29 cellular contexts compared by ENCODE assay signal in genomic region chr1:214665606-214666110, GRCh38.
A peak's percentile ranks its signal among the peaks of the same experiment; 100 is the strongest.
DNase-seq lines count a peak whose midpoint lies in the region; ATAC-seq, FAIRE-seq and TF ChIP-seq lines count a peak whose summit lies in the region.
"Had no signal": no experiment of that assay in that cellular context is flagged by ENCODE, and none has a peak within 500 bp of the region (broad histone marks: within the 10 kb centered on the region; RNA-seq: fewer than 3 reads in every experiment).

No MANE protein-coding gene starts in this region.

- H3K4me1 Mint-ChIP-seq in activated naive CD4-positive, alpha-beta T cell treated with anti-CD3 and anti-CD28 coated beads, Interleukin-2, amount 10 ng/mL, durations not matched to agents 7 days and 5 days = peaks cover 2% of the 10 kb centered on the region
- H3K4me1 Mint-ChIP-seq: CD4-positive, alpha-beta memory T cell; IgD-negative memory B cell had no signal

- no peaks in the 10 kb centered on the region for H3K36me3 ChIP-seq in bronchial epithelial cell (ENCODE audit: control insufficient read depth, insufficient read depth, low read length)
- H3K36me3 ChIP-seq in left lung = peaks cover 0 to 23% of the 10 kb centered on the region in 2 donors
- no peaks in the 10 kb centered on the region for H3K36me3 ChIP-seq in gastrocnemius medialis

- H3K27ac Mint-ChIP-seq in activated naive CD4-positive, alpha-beta T cell treated with anti-CD3 and anti-CD28 coated beads, Interleukin-2, amount 10 ng/mL, durations not matched to agents 7 days and 5 days = no peak overlapping the region
- H3K27ac Mint-ChIP-seq: CD4-positive, alpha-beta memory T cell; IgD-negative memory B cell had no signal

- H3K27me3 ChIP-seq in bronchial epithelial cell (ENCODE audit: control insufficient read depth, insufficient read depth, low read length) (no peaks in the 10 kb centered on the region), left lung (no peaks in the 10 kb centered on the region), gastrocnemius medialis (no peaks in the 10 kb centered on the region)

- H3K4me3 Mint-ChIP-seq in activated naive CD4-positive, alpha-beta T cell treated with anti-CD3 and anti-CD28 coated beads, Interleukin-2, amount 10 ng/mL, durations not matched to agents 7 days and 5 days = no peak overlapping the region
- H3K4me3 Mint-ChIP-seq: CD4-positive, alpha-beta memory T cell; IgD-negative memory B cell had no signal

- TF ChIP-seq CTCF in bronchial epithelial cell (IDR thresholded peaks at IDR 0.05; ENCODE audit: insufficient read depth, low read length, severe bottlenecking) (no peak), left lung (IDR thresholded peaks at IDR 0.05) (no peak), gastrocnemius medialis (IDR thresholded peaks at IDR 0.05 in 4 of 5, conservative IDR thresholded peaks at IDR 0.05 in 1 of 5) (no peak)

- FAIRE-seq in bronchial epithelial cell (lab: Jason Lieb, UNC) = no peak
- FAIRE-seq: A204.1, GM19239, HTR-8/SVneo had no signal

- ATAC-seq in left lung = peak; percentile 18
- no peak for ATAC-seq in HG02970 (IDR thresholded peaks at IDR 0.05; ENCODE audit: low FRiP score, unreplicated experiment)
- ATAC-seq in gastrocnemius medialis = no peak
- ATAC-seq in GM21381 (IDR thresholded peaks at IDR 0.05; ENCODE audit: unreplicated experiment) = no peak
- ATAC-seq: Panc1 had no signal

- H3K36me3 Mint-ChIP-seq in activated naive CD4-positive, alpha-beta T cell treated with anti-CD3 and anti-CD28 coated beads, Interleukin-2, amount 10 ng/mL, durations not matched to agents 7 days and 5 days = peaks cover 83% of the 10 kb centered on the region
- H3K36me3 Mint-ChIP-seq: CD4-positive, alpha-beta memory T cell had no signal

- no peak overlapping the region for H3K27ac ChIP-seq in left lung
- no peak overlapping the region for H3K27ac ChIP-seq in gastrocnemius medialis
- H3K27ac ChIP-seq: RWPE1 had no signal

- H3K9me3 Mint-ChIP-seq in activated naive CD4-positive, alpha-beta T cell treated with anti-CD3 and anti-CD28 coated beads, Interleukin-2, amount 10 ng/mL, durations not matched to agents 7 days and 5 days = no peaks in the 10 kb centered on the region
- H3K9me3 Mint-ChIP-seq: CD4-positive, alpha-beta memory T cell; IgD-negative memory B cell had no signal

- intact Hi-C loops in left lung (cut with DNase I) (no loop called here), gastrocnemius medialis (cut with DNase I; ENCODE audit: low total_unique reads) (no loop called here)

- H3K27me3 Mint-ChIP-seq in activated naive CD4-positive, alpha-beta T cell treated with anti-CD3 and anti-CD28 coated beads, Interleukin-2, amount 10 ng/mL, durations not matched to agents 7 days and 5 days = no peaks in the 10 kb centered on the region
- H3K27me3 Mint-ChIP-seq: CD4-positive, alpha-beta memory T cell; IgD-negative memory B cell had no signal

- in situ Hi-C loops in gastrocnemius medialis (cut with MboI; ENCODE audit: low sequenced_read_pairs in 4 of 4) = loop anchor here in 2 of 4 donors (10.0 to 25.0 kb wide), 2 partner anchors 847 to 859 kb away; no protein-coding TSS in a partner anchor

- CTCF ChIA-PET in activated naive CD4-positive, alpha-beta T cell treated with anti-CD3 and anti-CD28 coated beads, Interleukin-2, amount 10 ng/mL, durations not matched to agents 7 days and 5 days (lab: Charles Lee) = no interaction called here

- H3K4me1 ChIP-seq in left lung = no peaks in the 10 kb centered on the region
- no peaks in the 10 kb centered on the region for H3K4me1 ChIP-seq in gastrocnemius medialis
- H3K4me1 ChIP-seq: Caco-2 had no signal

- peak; percentile 16 for DNase-seq in ELR (ENCODE audit: low read depth)
- peak; percentile 61 for DNase-seq in amniotic epithelial cell (ENCODE audit: low read depth)
- DNase-seq in bronchial epithelial cell (ENCODE audit: low read depth) = peak; percentile 63
- no peak for DNase-seq in left lung
- DNase-seq in activated naive CD4-positive, alpha-beta T cell treated with anti-CD3 and anti-CD28 coated beads, Interleukin-2, amount 10 ng/mL, durations not matched to agents 7 days and 5 days = no peak
- DNase-seq in gastrocnemius medialis = no peak
- DNase-seq: AML-193; C1 segment of cervical spinal cord; Caco-2; CD4-positive, alpha-beta memory T cell; DMS79 treated with DMSO at 0.1 percent for 48 hours; H7; NCI-H1048; NCI-H1417; NCI-H1694 treated with DMSO at 0.1 percent for 48 hours; NCI-H2081 treated with DMSO at 0.1 percent for 48 hours; NCI-H2171; NCI-H226; NCI-H510A; NCI-H69; SHP77 treated with DMSO at 0.1 percent for 48 hours had no signal

- no peak for TF ChIP-seq POLR2A in gastrocnemius medialis (IDR thresholded peaks at IDR 0.05)

- H3K4me3 ChIP-seq in bronchial epithelial cell (ENCODE audit: low read depth, low read length) (no peak overlapping the region), left lung (no peak overlapping the region), gastrocnemius medialis (no peak overlapping the region)

- H3K9me3 ChIP-seq in left lung (no peaks in the 10 kb centered on the region), gastrocnemius medialis (no peaks in the 10 kb centered on the region)
- H3K9me3 ChIP-seq: Caco-2 had no signal

Comparison
In these comparisons a context has a peak if more than half of its experiments do, and no peak if none do; other contexts are left out.
1. DNase-seq: peak in ELR (single experiment), amniotic epithelial cell (single experiment) and bronchial epithelial cell (single experiment); none in left lung (0 of 2), activated naive CD4-positive, alpha-beta T cell treated with anti-CD3 and anti-CD28 coated beads, Interleukin-2, amount 10 ng/mL, durations not matched to agents 7 days and 5 days (single experiment) and gastrocnemius medialis (0 of 2).